8 cellular contexts compared by ENCODE assay signal in genomic region chr15:68252925-68253534, GRCh38. TPM values are rescaled to one million over a fixed set of nuclear protein-coding genes. Genes with fewer than 3 reads are reported as not detected.
DNase-seq lines count a peak whose midpoint lies in the region; ATAC-seq and TF ChIP-seq lines count a peak whose summit lies in the region.

No MANE protein-coding gene starts in this region.

- H3K4me3 Mint-ChIP-seq in osteocyte (ENCODE audit: unreplicated experiment) = no peak overlapping the region

- TF ChIP-seq CTCF in osteocyte (IDR thresholded peaks at IDR 0.05) = peak; percentile 82

- no peaks in the 10 kb centered on the region for H3K36me3 Mint-ChIP-seq in osteocyte (ENCODE audit: unreplicated experiment)

- peak; percentile 66 for DNase-seq in COLO829 (ENCODE audit: low spot score)
- DNase-seq in HCEC 1CT = peak; percentile 80
- peak; percentile 76 for DNase-seq in NCI-H460 (ENCODE audit: extremely low read depth, low read depth)
- DNase-seq in activated CD4-positive, alpha-beta T cell treated with anti-CD3 and anti-CD28 coated beads for 48 hours = peak; percentile 43
- peak; percentile 78 for DNase-seq in fibroblast of the conjunctiva (ENCODE audit: low read depth)
- no peak for DNase-seq in osteocyte (ENCODE audit: extremely low spot score, unreplicated experiment)
- no peak for DNase-seq in islet precursor cell

- H3K27me3 Mint-ChIP-seq in osteocyte (ENCODE audit: unreplicated experiment) = no peaks in the 10 kb centered on the region

- H3K9me3 Mint-ChIP-seq in osteocyte (ENCODE audit: unreplicated experiment) = no peaks in the 10 kb centered on the region

- ATAC-seq in GM19455 (IDR thresholded peaks at IDR 0.05; ENCODE audit: unreplicated experiment) = no peak

- H3K27ac Mint-ChIP-seq in osteocyte (ENCODE audit: unreplicated experiment) = no peak overlapping the region

- H3K4me1 Mint-ChIP-seq in osteocyte (ENCODE audit: unreplicated experiment) = peaks cover 10% of the 10 kb centered on the region

RNA-seq across cellular contexts. Expression of gene CLN6, which starts 23.5 kb away (rescaled TPM):
- total RNA-seq in NCI-H460 (2014; rRNA removed; shearing (Covaris generic)) = 18.0 and 20.3 TPM in 2 replicates
- polyA plus RNA-seq in NCI-H460 (2014; cell fraction: nucleus; rRNA removed) = 112 and 165 TPM in 2 replicates
- 18.7 and 20.5 TPM in 2 replicates for total RNA-seq in osteocyte

RNA-seq across cellular contexts. Expression of gene FEM1B, which starts 24.5 kb away (rescaled TPM):
- 37.5 and 41.0 TPM in 2 replicates for total RNA-seq in NCI-H460 (2014; rRNA removed; shearing (Covaris generic))
- polyA plus RNA-seq in NCI-H460 (2014; cell fraction: nucleus; rRNA removed) = 15.2 and 24.6 TPM in 2 replicates
- total RNA-seq in osteocyte = 71.1 and 71.5 TPM in 2 replicates

RNA-seq across cellular contexts. Expression of gene CALML4, which starts 47.9 kb away (rescaled TPM):
- 5.8 and 6.8 TPM in 2 replicates for total RNA-seq in NCI-H460 (2014; rRNA removed; shearing (Covaris generic))
- polyA plus RNA-seq in NCI-H460 (2014; cell fraction: nucleus; rRNA removed) = 20.6 and 52.2 TPM in 2 replicates
- total RNA-seq in osteocyte = 1.8 and 2.0 TPM in 2 replicates

Comparison
In these comparisons a context has a peak if more than half of its experiments do, and no peak if none do; other contexts are left out.
1. DNase-seq: peak in COLO829 (single experiment), HCEC 1CT (single experiment), NCI-H460 (single experiment), activated CD4-positive, alpha-beta T cell treated with anti-CD3 and anti-CD28 coated beads for 48 hours (single experiment) and fibroblast of the conjunctiva (single experiment); none in osteocyte (single experiment) and islet precursor cell (single experiment).